ENCODE assay signal across 1 cellular context in genomic region chr15:20356444-20357138, GRCh38.
TF ChIP-seq lines count a peak whose summit lies in the region.

No MANE protein-coding gene starts in this region.

TF ChIP-seq in HepG2, 621 proteins besides CTCF, POLR2A, EP300 and RAD21 (continued from another document):
- TF ChIP-seq GMEB2 (CRISPR knock-in tag; IDR thresholded peaks at IDR 0.05; ENCODE audit: low read depth) (no peak), HMG20B (CRISPR knock-in tag; conservative IDR thresholded peaks at IDR 0.05) (no peak), ZNF556 (CRISPR knock-in tag; IDR thresholded peaks at IDR 0.05; ENCODE audit: borderline replicate concordance) (no peak), SP4 (CRISPR knock-in tag; IDR thresholded peaks at IDR 0.05) (no peak), HNF1B (CRISPR knock-in tag; IDR thresholded peaks at IDR 0.05) (no peak), SALL1 (CRISPR knock-in tag; IDR thresholded peaks at IDR 0.05) (peak; percentile 15; the same call in 1 of the 2 replicates), TEAD2 (CRISPR knock-in tag; IDR thresholded peaks at IDR 0.05) (no peak), HDAC1 (CRISPR knock-in tag; IDR thresholded peaks at IDR 0.05) (no peak), POLR2AphosphoS5 (IDR thresholded peaks at IDR 0.05; ENCODE audit: low read depth, low read length) (no peak), CHD4 (IDR thresholded peaks at IDR 0.05; ENCODE audit: borderline replicate concordance, low read length) (no peak)
TF ChIP-seq in HepG2: peak in this region for 3.
